ENCODE assay signal across 8 cellular contexts in genomic region chr16:68528686-68529379, GRCh38.
DNase-seq lines count a peak whose midpoint lies in the region; ATAC-seq and TF ChIP-seq lines count a peak whose summit lies in the region.

No MANE protein-coding gene starts in this region.

- H3K4me1 Mint-ChIP-seq in T-helper 2 cell treated with Interferon-gamma antibody and Interleukin-4, amounts not matched to agents 5 μg/mL and 100 μg/mL, for 36 hours (ENCODE audit: low read depth): peaks cover 18% of the 10 kb centered on the region

- peak overlapping the region; percentile 89 for H3K4me3 Mint-ChIP-seq in T-helper 2 cell treated with Interferon-gamma antibody and Interleukin-4, amounts not matched to agents 5 μg/mL and 100 μg/mL, for 36 hours

- DNase-seq in GM06990 (ENCODE audit: extremely low read depth, insufficient read length) (peak; percentile 84), NCI-H1930 (lab: John Stamatoyannopoulos, UW) (peak; percentile 53 to 62), anterior cingulate cortex (lab: John Stamatoyannopoulos, UW) (peak in 57 of 58 donors; percentile 27 to 91 (median 76)), hepatic stellate cell (ENCODE audit: low spot score) (peak; percentile 88), skeletal muscle cell (ENCODE audit: low read depth) (peak; percentile 15)
- peak; percentile 81 for DNase-seq in T-helper 2 cell treated with Interferon-gamma antibody and Interleukin-4, amounts not matched to agents 5 μg/mL and 100 μg/mL, for 36 hours (ENCODE audit: low spot score)

- no peaks in the 10 kb centered on the region for H3K27me3 ChIP-seq in GM06990 (replicated peaks; ENCODE audit: control insufficient read depth, insufficient read depth, low read length)

- H3K9me3 Mint-ChIP-seq in T-helper 2 cell treated with Interferon-gamma antibody and Interleukin-4, amounts not matched to agents 5 μg/mL and 100 μg/mL, for 36 hours: peaks cover 12% of the 10 kb centered on the region

- ATAC-seq in HG02885 (IDR thresholded peaks at IDR 0.05; ENCODE audit: poor library complexity, unreplicated experiment): peak; percentile 80
- ATAC-seq in GM18861 (IDR thresholded peaks at IDR 0.05; ENCODE audit: unreplicated experiment): no peak

- H3K27me3 Mint-ChIP-seq in T-helper 2 cell treated with Interferon-gamma antibody and Interleukin-4, amounts not matched to agents 5 μg/mL and 100 μg/mL, for 36 hours (ENCODE audit: low read depth): no peaks in the 10 kb centered on the region

- peak overlapping the region; percentile 38 for H3K27ac Mint-ChIP-seq in T-helper 2 cell treated with Interferon-gamma antibody and Interleukin-4, amounts not matched to agents 5 μg/mL and 100 μg/mL, for 36 hours

- peak; percentile 93 for TF ChIP-seq CTCF in GM06990 (IDR thresholded peaks at IDR 0.05; ENCODE audit: insufficient read depth, low read length, poor library complexity, severe bottlenecking)

- no peak overlapping the region for H3K4me3 ChIP-seq in GM06990 (replicated peaks; ENCODE audit: low read depth, low read length)
- peak overlapping the region; percentile 29 for H3K4me3 ChIP-seq in skeletal muscle cell (ENCODE audit: low read depth, low read length)

- no peaks in the 10 kb centered on the region for H3K36me3 ChIP-seq in GM06990 (ENCODE audit: control insufficient read depth, insufficient read depth, low read length)

- peaks cover 12% of the 10 kb centered on the region for H3K36me3 Mint-ChIP-seq in T-helper 2 cell treated with Interferon-gamma antibody and Interleukin-4, amounts not matched to agents 5 μg/mL and 100 μg/mL, for 36 hours (ENCODE audit: low read depth)

Comparison
In these comparisons a context has a peak if more than half of its experiments do, and no peak if none do; other contexts are left out.
1. DNase-seq: peak in every context shown above with its lines; median percentile 88 in hepatic stellate cell; 84 in GM06990; 81 in T-helper 2 cell treated with Interferon-gamma antibody and Interleukin-4, amounts not matched to agents 5 μg/mL and 100 μg/mL, for 36 hours; 76 in anterior cingulate cortex; 58 in NCI-H1930; 15 in skeletal muscle cell.